In genomic region chr11:10925149-10925926, GRCh38 we compare ENCODE assay signal across 22 cellular contexts.
A peak's percentile ranks its signal among the peaks of the same experiment; 100 is the strongest.
DNase-seq lines count a peak whose midpoint lies in the region; ATAC-seq, FAIRE-seq and TF ChIP-seq lines count a peak whose summit lies in the region.
"Had no signal": no experiment of that assay in that cellular context is flagged by ENCODE, and none has a peak within 500 bp of the region (broad histone marks: within the 10 kb centered on the region; RNA-seq: fewer than 3 reads in every experiment).

No MANE protein-coding gene starts in this region.

- no peak overlapping the region for H3K14ac ChIP-seq in H1 (ENCODE audit: insufficient read length)

- no peak overlapping the region for H3K18ac ChIP-seq in H1 (ENCODE audit: extremely low read depth, low read length)

- H3K27me3 Mint-ChIP-seq in nephron (ENCODE audit: low read depth) = no peaks in the 10 kb centered on the region
- H3K27me3 Mint-ChIP-seq in activated CD4-positive, alpha-beta T cell treated with anti-CD3 and anti-CD28 coated beads for 36 hours = peaks cover 10% of the 10 kb centered on the region

- H3K27me3 ChIP-seq in H1 (replicated peaks in 1 of 4; ENCODE audit: control insufficient read depth in 3 of 4, extremely low read depth in 1 of 4, insufficient read depth in 3 of 4, low read length in 3 of 4) = peaks cover 0 to 7% (median 6%) of the 10 kb centered on the region in 4 experiments; a peak in 5 of 7 replicates
- H3K27me3 ChIP-seq: gastroesophageal sphincter, Peyer's patch, tibial nerve had no signal

- H3K4ac ChIP-seq in H1 (replicated peaks; ENCODE audit: insufficient read length, low read depth, low read length) = no peak overlapping the region

- TF ChIP-seq RAD21 in H1 (IDR thresholded peaks at IDR 0.05 in 1 of 2, conservative IDR thresholded peaks at IDR 0.05 in 1 of 2; ENCODE audit: low read depth in 2 of 2, low read length in 2 of 2) = no peak

- ATAC-seq in GM18858 (IDR thresholded peaks at IDR 0.05; ENCODE audit: unreplicated experiment) = no peak
- no peak for ATAC-seq in activated CD4-positive, alpha-beta T cell treated with anti-CD3 and anti-CD28 coated beads for 36 hours
- ATAC-seq: gastroesophageal sphincter had no signal

- H3K4me1 ChIP-seq in H1 (replicated peaks in 1 of 4; ENCODE audit: control insufficient read depth in 3 of 4, insufficient read depth in 4 of 4, low read length in 3 of 4) = peaks cover 0 to 5% (median 1%) of the 10 kb centered on the region in 4 experiments; a peak in 3 of 7 replicates

- TF ChIP-seq EP300 in H1 (IDR thresholded peaks at IDR 0.05; ENCODE audit: borderline replicate concordance in 1 of 2, low read depth in 2 of 2, low read length in 2 of 2) = no peak

- no peak overlapping the region for H4K5ac ChIP-seq in H1 (ENCODE audit: insufficient read length, low read depth, low read length)

- peaks cover 37% of the 10 kb centered on the region for H3K4me1 Mint-ChIP-seq in nephron
- H3K4me1 Mint-ChIP-seq in activated CD4-positive, alpha-beta T cell treated with anti-CD3 and anti-CD28 coated beads for 36 hours = peaks cover 5% of the 10 kb centered on the region

- CTCF ChIA-PET in H1 (lab: Charles Lee; ENCODE audit: partially characterized antibody) = interaction anchor here (0.5 to 2.6 kb wide), 19 partner anchors 8 to 307 kb away, joined by 3 to 12 read pairs (median 3); partner anchors contain the start of gene EIF4G2
- CTCF ChIA-PET in activated CD4-positive, alpha-beta T cell treated with anti-CD3 and anti-CD28 coated beads for 36 hours (lab: Charles Lee) = interaction anchor here (0.6 to 1.6 kb wide), 6 partner anchors 8 to 175 kb away, joined by 3 to 5 read pairs (median 4); partner anchors contain the start of gene CTR9

- H4K91ac ChIP-seq in H1 (replicated peaks; ENCODE audit: insufficient read length, low read length) = no peak overlapping the region

- no peak overlapping the region for H2AFZ ChIP-seq in H1 (ENCODE audit: low read length)

- peak overlapping the region in 2 of 3 experiments; percentile 16 to 45 for H3K27ac Mint-ChIP-seq in nephron
- H3K27ac Mint-ChIP-seq in activated CD4-positive, alpha-beta T cell treated with anti-CD3 and anti-CD28 coated beads for 36 hours = no peak overlapping the region
- H3K27ac Mint-ChIP-seq: activated naive CD8-positive, alpha-beta T cell; immature natural killer cell had no signal

- H3K36me3 Mint-ChIP-seq in nephron (ENCODE audit: low read depth) = no peaks in the 10 kb centered on the region
- H3K36me3 Mint-ChIP-seq in activated CD4-positive, alpha-beta T cell treated with anti-CD3 and anti-CD28 coated beads for 36 hours (ENCODE audit: low read depth) = no peaks in the 10 kb centered on the region
- H3K36me3 Mint-ChIP-seq: activated naive CD8-positive, alpha-beta T cell had no signal

- intact Hi-C loops in activated CD4-positive, alpha-beta T cell treated with anti-CD3 and anti-CD28 coated beads for 36 hours (cut with DNase I, micrococcal nuclease) = no loop called here

- no peak for TF ChIP-seq POLR2A in H1 (IDR thresholded peaks at IDR 0.05; ENCODE audit: control extremely low read depth in 1 of 2, low read depth in 2 of 2, low read length in 2 of 2)

- WGBS in H1 (ENCODE audit: extremely low coverage in 1 of 2, insufficient coverage in 1 of 2, insufficient read length in 1 of 2, insufficient replicate concordance in 2 of 2, low coverage in 1 of 2, low lambda C conversion rate in 2 of 2, missing lambda C conversion rate in 1 of 2), 2 experiments = 90% methylated on average over 6 of the region's 6 CpGs; no CpG with 5 or more reads in 1 of the 2 experiments

- no peak overlapping the region for H2BK120ac ChIP-seq in H1 (replicated peaks; ENCODE audit: low read depth, low read length)

- FAIRE-seq in H1 (lab: Jason Lieb, UNC) = no peak
- FAIRE-seq in GM19239 (lab: Jason Lieb, UNC) = no peak

- DNase-seq in ELF-1 (ENCODE audit: low read depth, low spot score) = peak; percentile 72
- peak; percentile 62 for DNase-seq in NCI-H446 treated with DMSO at 0.1 percent for 48 hours (lab: John Stamatoyannopoulos, UW)
- no peak for DNase-seq in H1 (ENCODE audit: low read depth in 1 of 2, low spot score in 2 of 2)
- no peak for DNase-seq in kidney glomerular epithelial cell (lab: John Stamatoyannopoulos, UW)
- DNase-seq in activated CD4-positive, alpha-beta T cell treated with anti-CD3 and anti-CD28 coated beads for 36 hours = no peak
- DNase-seq in GM19239 (ENCODE audit: insufficient read length, low spot score) = no peak
- DNase-seq: activated CD4-positive, alpha-beta T cell treated with anti-CD3 and anti-CD28 coated beads for 1 hour; activated T-cell treated with anti-CD3 and anti-CD28 coated beads for 4 hours; GDM1; immature natural killer cell; NCI-H1092 treated with DMSO at 0.1 percent for 48 hours; NCI-H345; Peyer's patch; stimulated activated CD4-positive, alpha-beta T cell treated with anti-CD3 and anti-CD28 coated beads, Interleukin-2, amount 100 ng/mL, for 24 hours; stimulated activated CD8-positive, alpha-beta memory T cell treated with anti-CD3 and anti-CD28 coated beads, Interleukin-4, amount 100 ng/mL, for 48 hours; T-helper 2 cell had no signal

- no peak overlapping the region for H3K4me2 ChIP-seq in H1 (ENCODE audit: insufficient read depth in 1 of 2, low read depth in 2 of 2, low read length in 2 of 2)

- H3K4me3 ChIP-seq in H1 (ENCODE audit: extremely low read depth in 1 of 4, insufficient read depth in 2 of 4, low read depth in 3 of 4, low read length in 4 of 4) = no peak overlapping the region
- H3K4me3 ChIP-seq: gastroesophageal sphincter, Peyer's patch, tibial nerve had no signal

- H3K9me3 Mint-ChIP-seq in nephron = no peaks in the 10 kb centered on the region
- H3K9me3 Mint-ChIP-seq in activated CD4-positive, alpha-beta T cell treated with anti-CD3 and anti-CD28 coated beads for 36 hours (ENCODE audit: low read depth) = no peaks in the 10 kb centered on the region
- H3K9me3 Mint-ChIP-seq: immature natural killer cell had no signal

- no peak overlapping the region for H3K9ac ChIP-seq in H1 (replicated peaks in 1 of 4; ENCODE audit: extremely low read depth in 1 of 4, low read depth in 3 of 4, low read length in 3 of 4)

- no peak overlapping the region for H2BK15ac ChIP-seq in H1 (ENCODE audit: low read length)

- no peaks in the 10 kb centered on the region for H3K79me1 ChIP-seq in H1 (ENCODE audit: low read depth, low read length)

- POLR2A ChIA-PET in H1 (lab: Charles Lee; ENCODE audit: partially characterized antibody) = interaction anchor here (0.9 to 4.4 kb wide), 8 partner anchors 13 to 133 kb away, joined by 3 to 59 read pairs (median 4); partner anchors contain the start of genes EIF4G2 and ZBED5
- POLR2A ChIA-PET in activated CD4-positive, alpha-beta T cell treated with anti-CD3 and anti-CD28 coated beads for 36 hours (lab: Charles Lee) = interaction anchor here (0.6 kb wide), 1 partner anchor 54 kb away, joined by 3 read pairs; no protein-coding TSS in a partner anchor

- no peak overlapping the region for H2BK20ac ChIP-seq in H1 (ENCODE audit: low read length)

- H3K56ac ChIP-seq in H1 (replicated peaks; ENCODE audit: insufficient read length, low read depth, low read length) = no peak overlapping the region

- no peak overlapping the region for H3K23ac ChIP-seq in H1 (ENCODE audit: insufficient read length)

- H3K36me3 ChIP-seq in H1 (ENCODE audit: control insufficient read depth in 2 of 4, insufficient read depth in 4 of 4, low read length in 3 of 4) = no peaks in the 10 kb centered on the region
- H3K36me3 ChIP-seq: gastroesophageal sphincter, Peyer's patch, tibial nerve had no signal

- H2AK5ac ChIP-seq in H1 (ENCODE audit: low read depth, low read length) = no peak overlapping the region

- no peak overlapping the region for H2BK5ac ChIP-seq in H1 (ENCODE audit: low read depth, low read length)

- H3K27ac ChIP-seq in H1 (ENCODE audit: low read depth, low read length) = no peak overlapping the region
- H3K27ac ChIP-seq: C4-2B, gastroesophageal sphincter, Peyer's patch, tibial nerve had no signal

- no peaks in the 10 kb centered on the region for H3K23me2 ChIP-seq in H1 (ENCODE audit: low read depth, low read length)

- H2BK12ac ChIP-seq in H1 (ENCODE audit: low read depth, low read length) = no peak overlapping the region

- TF ChIP-seq CTCF in H1 (IDR thresholded peaks at IDR 0.05; ENCODE audit: control extremely low read depth in 1 of 3, insufficient read depth in 1 of 3, low read depth in 1 of 3, low read length in 3 of 3) (no peak), nephron (IDR thresholded peaks at IDR 0.05; ENCODE audit: unreplicated experiment in 3 of 3) (no peak)

- H3K79me2 ChIP-seq in H1 (ENCODE audit: control insufficient read depth in 1 of 2, insufficient read depth in 2 of 2, low read length in 2 of 2) = no peaks in the 10 kb centered on the region

- H3K9me3 ChIP-seq in H1 (ENCODE audit: insufficient read depth in 2 of 2, low read depth in 1 of 2, low read length in 1 of 2) = no peaks in the 10 kb centered on the region; a peak in 1 of 4 replicates
- H3K9me3 ChIP-seq: gastroesophageal sphincter, Peyer's patch, tibial nerve had no signal

- no peaks in the 10 kb centered on the region for H4K20me1 ChIP-seq in H1 (replicated peaks in 1 of 2; ENCODE audit: control insufficient read depth in 1 of 2, insufficient read depth in 2 of 2, low read length in 2 of 2)

- no peak overlapping the region for H4K8ac ChIP-seq in H1 (ENCODE audit: extremely low read depth, insufficient read depth, low read length)

- H3K4me3 Mint-ChIP-seq in nephron = peak overlapping the region in 1 of 3 experiments; percentile 34
- H3K4me3 Mint-ChIP-seq in activated CD4-positive, alpha-beta T cell treated with anti-CD3 and anti-CD28 coated beads for 36 hours = no peak overlapping the region
- H3K4me3 Mint-ChIP-seq: activated naive CD8-positive, alpha-beta T cell; immature natural killer cell had no signal

TF ChIP-seq in H1, 55 proteins besides CTCF, POLR2A, EP300 and RAD21:
- TF ChIP-seq TEAD4 (IDR thresholded peaks at IDR 0.05; ENCODE audit: low read depth, low read length) = 0 out of 2 replicates have a peak, but pooled peaks have one; percentile 11
- TF ChIP-seq SUZ12 (IDR thresholded peaks at IDR 0.05; ENCODE audit: low read length) = no peak
- TF ChIP-seq TBP (IDR thresholded peaks at IDR 0.05; ENCODE audit: low read depth, low read length) = no peak

Comparison
In these comparisons a context has a peak if more than half of its experiments do, and no peak if none do; other contexts are left out.
1. DNase-seq: peak in ELF-1 (single experiment) and NCI-H446 treated with DMSO at 0.1 percent for 48 hours (single experiment); none in H1 (0 of 2), kidney glomerular epithelial cell (single experiment), activated CD4-positive, alpha-beta T cell treated with anti-CD3 and anti-CD28 coated beads for 36 hours (single experiment) and GM19239 (single experiment).